ENCODE assay signal across 8 cellular contexts in the genomic region with DNA sequence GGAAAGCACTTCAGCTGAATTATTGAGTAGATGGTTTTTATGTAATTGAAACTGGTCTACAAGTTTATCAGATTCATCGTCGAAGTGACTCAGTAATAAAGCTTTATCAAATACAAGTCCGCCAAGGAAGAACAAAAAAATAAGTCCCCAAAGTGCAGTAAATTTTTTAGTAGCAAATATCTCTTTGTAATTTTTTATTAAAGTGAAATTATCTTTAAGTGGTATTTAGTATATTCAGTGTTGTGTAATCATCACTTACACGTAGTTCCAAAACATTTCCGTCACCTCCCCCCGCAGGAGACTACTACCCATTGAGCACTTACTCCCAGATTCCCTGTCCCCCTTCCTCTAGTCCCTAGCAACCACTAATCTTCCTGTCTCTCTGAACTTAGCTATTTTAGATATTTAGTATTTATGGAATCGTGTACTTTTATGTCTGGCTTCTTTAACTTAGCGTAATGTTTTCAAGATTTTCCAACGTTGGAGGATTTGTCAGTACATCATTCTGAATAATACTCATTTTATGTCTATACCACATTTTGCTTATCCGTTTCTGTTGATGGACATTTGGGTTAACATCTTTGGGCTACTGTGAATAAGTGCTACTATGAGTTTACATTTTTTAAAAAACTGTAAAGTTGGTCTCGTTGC. TPM values are rescaled to one million over a fixed set of nuclear protein-coding genes. Genes with fewer than 3 reads are reported as not detected.
DNase-seq lines count a peak whose midpoint lies in the region; ATAC-seq, FAIRE-seq and TF ChIP-seq lines count a peak whose summit lies in the region.

No MANE protein-coding gene starts in this region.

- DNase-seq in stimulated activated naive CD8-positive, alpha-beta T cell treated with anti-CD3 and anti-CD28 coated beads, Interleukin-15, Interleukin-2, amounts not matched to agents 100 U/mL and 50 U/mL, for 24 hours, result no peak
- no peak for DNase-seq in central memory CD8-positive, alpha-beta T cell (ENCODE audit: low spot score in 2 of 2)
- DNase-seq in HepG2 (ENCODE audit: low spot score) (peak; percentile 52), superior temporal gyrus (ENCODE audit: extremely low spot score) (peak; percentile 72), epidermal melanocyte (ENCODE audit: insufficient read length, low spot score) (no peak)

- H3K4me3 Mint-ChIP-seq in stimulated activated naive CD8-positive, alpha-beta T cell treated with anti-CD3 and anti-CD28 coated beads, Interleukin-15, Interleukin-2, amounts not matched to agents 100 ng/mL and 50 ng/mL, for 24 hours, result peak overlapping the region; percentile 96
- H3K4me3 Mint-ChIP-seq in central memory CD8-positive, alpha-beta T cell, result peak overlapping the region; percentile 82

- TF ChIP-seq RAD21 in HepG2 (CRISPR knock-in tag; IDR thresholded peaks at IDR 0.05), result no peak

- peak overlapping the region; percentile 88 for H3K4me3 ChIP-seq in OCI-LY3 (ENCODE audit: low read length)
- H3K4me3 ChIP-seq in HepG2 (replicated peaks in 1 of 3; ENCODE audit: insufficient read depth in 1 of 3, low read depth in 2 of 3, low read length in 3 of 3), result peak overlapping the region; percentile 87 to 97 (median 92)

- H3K9me3 ChIP-seq in OCI-LY3 (ENCODE audit: insufficient read depth, low read length) (no peaks in the 10 kb centered on the region), HepG2 (ENCODE audit: low read length) (no peaks in the 10 kb centered on the region)

- peaks cover 64% of the 10 kb centered on the region for H3K4me1 Mint-ChIP-seq in stimulated activated naive CD8-positive, alpha-beta T cell treated with anti-CD3 and anti-CD28 coated beads, Interleukin-15, Interleukin-2, amounts not matched to agents 100 ng/mL and 50 ng/mL, for 24 hours (ENCODE audit: low read depth)
- peaks cover 54% of the 10 kb centered on the region for H3K4me1 Mint-ChIP-seq in central memory CD8-positive, alpha-beta T cell

- TF ChIP-seq CTCF in OCI-LY3 (IDR thresholded peaks at IDR 0.05; ENCODE audit: low read depth, low read length) (no peak), HepG2 (CRISPR knock-in tag; IDR thresholded peaks at IDR 0.05) (no peak)

- H2AFZ ChIP-seq in OCI-LY3 (ENCODE audit: low read depth, low read length) (no peak overlapping the region), HepG2 (ENCODE audit: low read length) (no peak overlapping the region)

- CTCF ChIA-PET in HepG2 (lab: Yijun Ruan, JAX; ENCODE audit: low intra/inter-chr PET ratio, low total read pairs), result interaction anchor here (0.6 kb wide), 1 partner anchor 23 kb away, joined by 3 read pairs; no protein-coding TSS in a partner anchor

- no peaks in the 10 kb centered on the region for H3K27me3 Mint-ChIP-seq in stimulated activated naive CD8-positive, alpha-beta T cell treated with anti-CD3 and anti-CD28 coated beads, Interleukin-15, Interleukin-2, amounts not matched to agents 100 ng/mL and 50 ng/mL, for 24 hours
- no peaks in the 10 kb centered on the region for H3K27me3 Mint-ChIP-seq in central memory CD8-positive, alpha-beta T cell

- H3K27ac ChIP-seq in OCI-LY3 (ENCODE audit: low read length) (peak overlapping the region; percentile 89), HepG2 (ENCODE audit: extremely low read length, insufficient read depth, low read length) (peak overlapping the region; percentile 93)

- H3K4me2 ChIP-seq in OCI-LY3 (ENCODE audit: low read length) (peak overlapping the region; percentile 73), HepG2 (ENCODE audit: low read depth, low read length) (peak overlapping the region; percentile 93)

- H3K36me3 Mint-ChIP-seq in stimulated activated naive CD8-positive, alpha-beta T cell treated with anti-CD3 and anti-CD28 coated beads, Interleukin-15, Interleukin-2, amounts not matched to agents 100 ng/mL and 50 ng/mL, for 24 hours (ENCODE audit: low read depth), result peaks cover 64% of the 10 kb centered on the region
- peaks cover 65% of the 10 kb centered on the region for H3K36me3 Mint-ChIP-seq in central memory CD8-positive, alpha-beta T cell (ENCODE audit: insufficient read depth)

- peak overlapping the region; percentile 92 for H3K9ac ChIP-seq in OCI-LY3 (ENCODE audit: low read length)
- peak overlapping the region; percentile 98 for H3K9ac ChIP-seq in HepG2 (ENCODE audit: insufficient read depth, low read depth, low read length)

- in situ Hi-C loops in HepG2 (cut with HindIII; ENCODE audit: extremely low pct_ligation_motif_present, low pct_unique_long_range_greater_than_20kb), result loop anchor here (5.0 kb wide), 1 partner anchor 153 kb away; a partner anchor contains a TSS

- WGBS in HepG2 (ENCODE audit: low lambda C conversion rate), result under 1% methylated on average over 11 of the region's 11 CpGs

- H3K4me1 ChIP-seq in OCI-LY3 (ENCODE audit: low read length), result peaks cover 32% of the 10 kb centered on the region
- peaks cover 56% of the 10 kb centered on the region for H3K4me1 ChIP-seq in HepG2 (ENCODE audit: insufficient read depth, low read length)

- no peak for ATAC-seq in stimulated activated naive CD8-positive, alpha-beta T cell treated with anti-CD3 and anti-CD28 coated beads, Interleukin-15, Interleukin-2, amounts not matched to agents 100 U/mL and 50 U/mL, for 24 hours
- ATAC-seq in central memory CD8-positive, alpha-beta T cell (replicated peaks; ENCODE audit: extremely low read depth, poor library complexity, severe bottlenecking), result no peak
- ATAC-seq in HepG2 (no peak), HG03457 (IDR thresholded peaks at IDR 0.05; ENCODE audit: unreplicated experiment) (no peak)

- H3K27me3 ChIP-seq in OCI-LY3 (ENCODE audit: low read depth, low read length), result no peaks in the 10 kb centered on the region
- no peaks in the 10 kb centered on the region; a peak in 1 of 5 replicates for H3K27me3 ChIP-seq in HepG2 (ENCODE audit: control insufficient read depth in 1 of 2, insufficient read depth in 2 of 2, low read length in 2 of 2)

- no TSS peak for BruUV-seq in HepG2 (replicated peaks; lab: Mats Ljungman, UMichigan)

- POLR2A ChIA-PET in HepG2 (lab: Yijun Ruan, JAX), result interaction anchor here (0.6 to 6.8 kb wide), 8 partner anchors 13 to 172 kb away, joined by 3 to 142 read pairs (median 7); no protein-coding TSS in a partner anchor

- no peaks in the 10 kb centered on the region for H3K9me3 Mint-ChIP-seq in stimulated activated naive CD8-positive, alpha-beta T cell treated with anti-CD3 and anti-CD28 coated beads, Interleukin-15, Interleukin-2, amounts not matched to agents 100 ng/mL and 50 ng/mL, for 24 hours
- no peaks in the 10 kb centered on the region for H3K9me3 Mint-ChIP-seq in central memory CD8-positive, alpha-beta T cell

- FAIRE-seq in HepG2 (lab: Jason Lieb, UNC), result no peak

- no peak for TF ChIP-seq EP300 in HepG2 (IDR thresholded peaks at IDR 0.05; ENCODE audit: low read depth in 2 of 2, low read length in 2 of 2)
- TF ChIP-seq EP300 in HepG2 (CRISPR knock-in tag; IDR thresholded peaks at IDR 0.05; ENCODE audit: borderline replicate concordance), result no peak

- intact Hi-C loops in HepG2 (cut with micrococcal nuclease; ENCODE audit: unreplicated experiment), result loop anchor here (2.0 kb wide), 1 partner anchor 150 kb away; no protein-coding TSS in a partner anchor

- H4K20me1 ChIP-seq in OCI-LY3 (ENCODE audit: insufficient read depth, low read length), result peaks cover 55% of the 10 kb centered on the region
- H4K20me1 ChIP-seq in HepG2 (ENCODE audit: insufficient read depth, low read length), result peaks cover 59% of the 10 kb centered on the region

- H3K36me3 ChIP-seq in OCI-LY3 (replicated peaks; ENCODE audit: low read depth, low read length) (peaks cover 56% of the 10 kb centered on the region), HepG2 (replicated peaks in 1 of 2; ENCODE audit: control insufficient read depth in 1 of 2, insufficient read depth in 2 of 2, low read length in 2 of 2) (peaks cover 15 to 41% of the 10 kb centered on the region in 2 experiments)

- H3K79me2 ChIP-seq in OCI-LY3 (ENCODE audit: low read length) (peaks cover 62% of the 10 kb centered on the region), HepG2 (ENCODE audit: insufficient read depth, low read length) (peaks cover 61% of the 10 kb centered on the region)

- peak overlapping the region; percentile 99 for H3K27ac Mint-ChIP-seq in stimulated activated naive CD8-positive, alpha-beta T cell treated with anti-CD3 and anti-CD28 coated beads, Interleukin-15, Interleukin-2, amounts not matched to agents 100 ng/mL and 50 ng/mL, for 24 hours
- H3K27ac Mint-ChIP-seq in central memory CD8-positive, alpha-beta T cell (ENCODE audit: low read depth), result peak overlapping the region; percentile 97

- TF ChIP-seq POLR2A in HepG2 (IDR thresholded peaks at IDR 0.05; ENCODE audit: insufficient read depth in 1 of 2, low read depth in 2 of 2, low read length in 2 of 2), result peak in 1 of 2 experiments; percentile 56; a peak in 2 of 4 replicates

RNA-seq across cellular contexts. Expression of a gene that starts 1.1 kb away (rescaled TPM):
- total RNA-seq in HepG2 (2016; rRNA removed; fragmentation: Illumina TruSeq; extraction: Trizol), result 684 and 1,115 TPM in 2 replicates
- total RNA-seq in HepG2 (2016; cell fraction: cytosol; rRNA removed; fragmentation: Illumina TruSeq; extraction: Trizol; ENCODE audit: low read depth), result 87.6 and 93.5 TPM in 2 replicates
- total RNA-seq in HepG2 (2016; cell fraction: insoluble cytoplasmic fraction; rRNA removed; fragmentation: Illumina TruSeq; extraction: Trizol), result 702 and 1,085 TPM in 2 replicates
- 160 and 205 TPM in 2 replicates for total RNA-seq in HepG2 (2016; cell fraction: membrane; rRNA removed; fragmentation: Illumina TruSeq; extraction: Trizol)
- 332 and 341 TPM in 2 replicates for total RNA-seq in HepG2 (2016; cell fraction: nucleus; rRNA removed; fragmentation: Illumina TruSeq; extraction: Trizol)
- polyA plus RNA-seq in HepG2 (2011; rRNA removed), result 149 and 206 TPM in 2 replicates
- 204 and 209 TPM in 2 replicates for polyA plus RNA-seq in HepG2 (2011; cell fraction: cytosol; rRNA removed)
- polyA plus RNA-seq in HepG2 (2011; cell fraction: nucleus; rRNA removed), result 336 and 345 TPM in 2 replicates
- 161 and 268 TPM in 2 replicates for polyA plus RNA-seq in HepG2 (2012)
- 90.1 and 97.9 TPM in 2 replicates for polyA plus RNA-seq in HepG2 (2016; cell fraction: cytosol; fragmentation: Illumina TruSeq; extraction: Trizol; ENCODE audit: low read depth)
- 1,067 and 1,144 TPM in 2 replicates for polyA plus RNA-seq in HepG2 (2016; cell fraction: insoluble cytoplasmic fraction; fragmentation: Illumina TruSeq; extraction: Trizol; ENCODE audit: low read depth)
- 123 and 146 TPM in 2 replicates for polyA plus RNA-seq in HepG2 (2016; cell fraction: membrane; fragmentation: Illumina TruSeq; extraction: Trizol; ENCODE audit: low read depth)
- 510 and 537 TPM in 2 replicates for polyA plus RNA-seq in HepG2 (2016; cell fraction: nucleus; fragmentation: Illumina TruSeq; extraction: Trizol; ENCODE audit: insufficient read depth, low read depth)
- polyA minus RNA-seq in HepG2 (2011; rRNA and poly(A)+ RNA removed; ENCODE audit: low replicate concordance), result 214 and 251 TPM in 2 replicates
- polyA minus RNA-seq in HepG2 (2011; cell fraction: cytosol; rRNA and poly(A)+ RNA removed), result 55.8 and 58.4 TPM in 2 replicates
- 453 and 553 TPM in 2 replicates for polyA minus RNA-seq in HepG2 (2011; cell fraction: nucleus; rRNA and poly(A)+ RNA removed)

RNA-seq across cellular contexts. Expression of a gene that starts 48.0 kb away (rescaled TPM):
- total RNA-seq in HepG2 (2016; rRNA removed; fragmentation: Illumina TruSeq; extraction: Trizol), result 20.7 and 25.5 TPM in 2 replicates
- total RNA-seq in HepG2 (2016; cell fraction: cytosol; rRNA removed; fragmentation: Illumina TruSeq; extraction: Trizol; ENCODE audit: low read depth), result 3.6 and 4.8 TPM in 2 replicates
- 20.5 and 24.3 TPM in 2 replicates for total RNA-seq in HepG2 (2016; cell fraction: insoluble cytoplasmic fraction; rRNA removed; fragmentation: Illumina TruSeq; extraction: Trizol)
- total RNA-seq in HepG2 (2016; cell fraction: membrane; rRNA removed; fragmentation: Illumina TruSeq; extraction: Trizol), result 8.8 and 9.2 TPM in 2 replicates
- total RNA-seq in HepG2 (2016; cell fraction: nucleus; rRNA removed; fragmentation: Illumina TruSeq; extraction: Trizol), result 16.9 and 18.3 TPM in 2 replicates
- 10.3 and 10.7 TPM in 2 replicates for polyA plus RNA-seq in HepG2 (2011; rRNA removed)
- 5.2 and 7.9 TPM in 2 replicates for polyA plus RNA-seq in HepG2 (2011; cell fraction: cytosol; rRNA removed)
- polyA plus RNA-seq in HepG2 (2011; cell fraction: nucleus; rRNA removed), result 17.4 and 18.6 TPM in 2 replicates
- 14.4 and 14.8 TPM in 2 replicates for polyA plus RNA-seq in HepG2 (2012)
- 1.2 and 1.3 TPM in 2 replicates for polyA plus RNA-seq in HepG2 (2016; cell fraction: cytosol; fragmentation: Illumina TruSeq; extraction: Trizol; ENCODE audit: low read depth)
- 21.9 and 22.8 TPM in 2 replicates for polyA plus RNA-seq in HepG2 (2016; cell fraction: insoluble cytoplasmic fraction; fragmentation: Illumina TruSeq; extraction: Trizol; ENCODE audit: low read depth)
- polyA plus RNA-seq in HepG2 (2016; cell fraction: membrane; fragmentation: Illumina TruSeq; extraction: Trizol; ENCODE audit: low read depth), result 4.0 and 4.3 TPM in 2 replicates
- 34.7 and 34.8 TPM in 2 replicates for polyA plus RNA-seq in HepG2 (2016; cell fraction: nucleus; fragmentation: Illumina TruSeq; extraction: Trizol; ENCODE audit: insufficient read depth, low read depth)
- 3.9 and 12.3 TPM in 2 replicates for polyA minus RNA-seq in HepG2 (2011; rRNA and poly(A)+ RNA removed; ENCODE audit: low replicate concordance)
- 5.2 and 7.1 TPM in 2 replicates for polyA minus RNA-seq in HepG2 (2011; cell fraction: cytosol; rRNA and poly(A)+ RNA removed)
- 11.6 and 14.5 TPM in 2 replicates for polyA minus RNA-seq in HepG2 (2011; cell fraction: nucleus; rRNA and poly(A)+ RNA removed)

Comparison
In these comparisons a context has a peak if more than half of its experiments do, and no peak if none do; other contexts are left out.
1. DNase-seq: peak in HepG2 (single experiment) and superior temporal gyrus (single experiment); none in stimulated activated naive CD8-positive, alpha-beta T cell treated with anti-CD3 and anti-CD28 coated beads, Interleukin-15, Interleukin-2, amounts not matched to agents 100 U/mL and 50 U/mL, for 24 hours (single experiment), central memory CD8-positive, alpha-beta T cell (0 of 2) and epidermal melanocyte (single experiment).